25 cellular contexts compared by ENCODE assay signal in the genomic region with DNA sequence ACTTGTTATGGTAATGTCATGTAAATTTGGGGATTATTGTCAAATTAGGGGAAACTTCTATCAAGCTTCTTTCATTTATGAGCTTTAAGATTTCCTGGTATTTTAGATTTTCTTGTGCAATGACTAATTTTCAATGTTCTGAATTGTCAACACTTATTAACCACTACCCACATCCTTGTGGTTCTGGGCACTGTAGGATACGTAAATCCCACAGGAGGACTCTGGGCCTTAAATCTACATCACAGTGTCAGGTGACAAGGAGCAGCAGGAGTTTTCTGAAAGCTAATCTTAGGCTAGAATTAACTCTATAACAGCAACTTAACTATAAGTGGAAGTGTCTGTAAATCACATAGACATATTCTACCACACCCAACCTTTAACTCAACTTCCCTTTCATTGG.
DNase-seq lines count a peak whose midpoint lies in the region; ATAC-seq and TF ChIP-seq lines count a peak whose summit lies in the region.
"Had no signal": no experiment of that assay in that cellular context is flagged by ENCODE, and none has a peak within 500 bp of the region (broad histone marks: within the 10 kb centered on the region; RNA-seq: fewer than 3 reads in every experiment).

No MANE protein-coding gene starts in this region.

- H3K27me3 ChIP-seq in naive thymus-derived CD4-positive, alpha-beta T cell (ENCODE audit: control insufficient read depth in 2 of 2, insufficient read depth in 2 of 2, low read length in 2 of 2) = no peaks in the 10 kb centered on the region
- H3K27me3 ChIP-seq: neural progenitor cell, right lobe of liver had no signal

- no peaks in the 10 kb centered on the region for H3K4me1 Mint-ChIP-seq in activated naive CD8-positive, alpha-beta T cell treated with anti-CD3 and anti-CD28 coated beads, Interleukin-2, amount 50 U/mL, for 24 hours
- peaks cover 0 to 1% (median 0%) of the 10 kb centered on the region in 7 donors for H3K4me1 Mint-ChIP-seq in naive thymus-derived CD4-positive, alpha-beta T cell
- H3K4me1 Mint-ChIP-seq: stimulated activated memory B cell treated with anti-CD40 and anti-IgM and Interleukin-4, amounts not matched to agents 10 μg/mL and 1 μg/mL and 100 μg/mL, for 72 hours had no signal

- H3K9me3 ChIP-seq in naive thymus-derived CD4-positive, alpha-beta T cell (ENCODE audit: control insufficient read depth in 2 of 3, low read length in 3 of 3) = no peaks in the 10 kb centered on the region
- H3K9me3 ChIP-seq: right lobe of liver, SK-N-SH had no signal

- no peaks in the 10 kb centered on the region for H3K4me1 ChIP-seq in naive thymus-derived CD4-positive, alpha-beta T cell (ENCODE audit: control insufficient read depth in 2 of 2, insufficient read depth in 2 of 2, low read length in 2 of 2)
- H3K4me1 ChIP-seq: right lobe of liver had no signal

- DNase-seq in HEK293T (ENCODE audit: extremely low spot score) (no peak), NCI-H69 (lab: John Stamatoyannopoulos, UW) (peak; percentile 63), astrocyte of the hippocampus (ENCODE audit: low read depth, low spot score) (peak; percentile 27), retinal pigment epithelial cell (ENCODE audit: low read depth) (peak; percentile 85), activated gamma-delta T cell (lab: John Stamatoyannopoulos, UW) (no peak)
- DNase-seq in activated naive CD8-positive, alpha-beta T cell treated with anti-CD3 and anti-CD28 coated beads, Interleukin-2, amount 50 U/mL, for 24 hours = no peak
- no peak for DNase-seq in naive thymus-derived CD4-positive, alpha-beta T cell
- DNase-seq: activated CD4-positive, alpha-beta T cell treated with anti-CD3 and anti-CD28 coated beads for 1 hour; activated gamma-delta T cell treated with Interleukin-2 at 50 U/mL for 16 hours; activated T-cell treated with anti-CD3 and anti-CD28 coated beads for 4 hours; effector CD8-positive, alpha-beta T cell; kidney glomerular epithelial cell; NCI-H1092 treated with DMSO at 0.1 percent for 48 hours; NCI-H187 treated with DMSO at 0.1 percent for 48 hours; NCI-H2227 treated with DMSO at 0.1 percent for 48 hours; NCI-H748 treated with DMSO at 0.1 percent for 48 hours; posterior cingulate gyrus; right lobe of liver; SK-N-SH; stimulated activated CD4-positive, alpha-beta T cell treated with anti-CD3 and anti-CD28 coated beads, Interleukin-4, amount 100 ng/mL, for 4 hours; T-helper 2 cell had no signal

- H3K27ac Mint-ChIP-seq in activated naive CD8-positive, alpha-beta T cell treated with anti-CD3 and anti-CD28 coated beads, Interleukin-2, amount 50 U/mL, for 24 hours = no peak overlapping the region
- no peak overlapping the region for H3K27ac Mint-ChIP-seq in naive thymus-derived CD4-positive, alpha-beta T cell
- H3K27ac Mint-ChIP-seq: neural progenitor cell; stimulated activated memory B cell treated with anti-CD40 and anti-IgM and Interleukin-4, amounts not matched to agents 10 μg/mL and 1 μg/mL and 100 μg/mL, for 72 hours had no signal

- peaks cover 14% of the 10 kb centered on the region for H3K27me3 Mint-ChIP-seq in activated naive CD8-positive, alpha-beta T cell treated with anti-CD3 and anti-CD28 coated beads, Interleukin-2, amount 50 U/mL, for 24 hours
- H3K27me3 Mint-ChIP-seq in naive thymus-derived CD4-positive, alpha-beta T cell = peaks cover 0 to 29% (median 6%) of the 10 kb centered on the region in 5 donors

- no peak overlapping the region for H3K4me3 ChIP-seq in retinal pigment epithelial cell (ENCODE audit: low read length)
- no peak overlapping the region for H3K4me3 ChIP-seq in naive thymus-derived CD4-positive, alpha-beta T cell (ENCODE audit: low read length)
- H3K4me3 ChIP-seq: GM12878, neural progenitor cell, right lobe of liver had no signal

- no peaks in the 10 kb centered on the region for H3K36me3 Mint-ChIP-seq in activated naive CD8-positive, alpha-beta T cell treated with anti-CD3 and anti-CD28 coated beads, Interleukin-2, amount 50 U/mL, for 24 hours (ENCODE audit: low read depth)
- H3K36me3 Mint-ChIP-seq in naive thymus-derived CD4-positive, alpha-beta T cell = no peaks in the 10 kb centered on the region
- H3K36me3 Mint-ChIP-seq: neural progenitor cell; stimulated activated memory B cell treated with anti-CD40 and anti-IgM and Interleukin-4, amounts not matched to agents 10 μg/mL and 1 μg/mL and 100 μg/mL, for 72 hours had no signal

- H3K4me3 Mint-ChIP-seq in activated naive CD8-positive, alpha-beta T cell treated with anti-CD3 and anti-CD28 coated beads, Interleukin-2, amount 50 U/mL, for 24 hours = no peak overlapping the region
- H3K4me3 Mint-ChIP-seq in naive thymus-derived CD4-positive, alpha-beta T cell = no peak overlapping the region
- H3K4me3 Mint-ChIP-seq: neural progenitor cell; stimulated activated memory B cell treated with anti-CD40 and anti-IgM and Interleukin-4, amounts not matched to agents 10 μg/mL and 1 μg/mL and 100 μg/mL, for 72 hours had no signal

- ATAC-seq in activated naive CD8-positive, alpha-beta T cell treated with anti-CD3 and anti-CD28 coated beads, Interleukin-2, amount 50 U/mL, for 24 hours = no peak
- no peak for ATAC-seq in naive thymus-derived CD4-positive, alpha-beta T cell
- ATAC-seq: GM12878, right lobe of liver had no signal

- CTCF ChIA-PET in HEK293T (lab: Yijun Ruan, JAX) = no interaction called here
- CTCF ChIA-PET in naive thymus-derived CD4-positive, alpha-beta T cell (lab: Charles Lee) = no interaction called here

- H3K36me3 ChIP-seq in naive thymus-derived CD4-positive, alpha-beta T cell (ENCODE audit: control insufficient read depth in 2 of 3, insufficient read depth in 3 of 3, low read length in 3 of 3) = no peaks in the 10 kb centered on the region
- H3K36me3 ChIP-seq: neural progenitor cell, right lobe of liver had no signal

- H3K9me3 Mint-ChIP-seq in activated naive CD8-positive, alpha-beta T cell treated with anti-CD3 and anti-CD28 coated beads, Interleukin-2, amount 50 U/mL, for 24 hours = no peaks in the 10 kb centered on the region
- H3K9me3 Mint-ChIP-seq in naive thymus-derived CD4-positive, alpha-beta T cell = peaks cover 0 to 7% (median 0%) of the 10 kb centered on the region in 11 donors
- H3K9me3 Mint-ChIP-seq: stimulated activated memory B cell treated with anti-CD40 and anti-IgM and Interleukin-4, amounts not matched to agents 10 μg/mL and 1 μg/mL and 100 μg/mL, for 72 hours had no signal

- intact Hi-C loops in naive thymus-derived CD4-positive, alpha-beta T cell (cut with micrococcal nuclease) = no loop called here

- TF ChIP-seq CTCF in retinal pigment epithelial cell (conservative IDR thresholded peaks at IDR 0.05; ENCODE audit: low read depth, low read length) = no peak

- POLR2A ChIA-PET in HEK293T (lab: Yijun Ruan, JAX) = no interaction called here
- POLR2A ChIA-PET in naive thymus-derived CD4-positive, alpha-beta T cell (lab: Charles Lee) = no interaction called here

- H3K27ac ChIP-seq in naive thymus-derived CD4-positive, alpha-beta T cell (ENCODE audit: low read depth, low read length) = no peak overlapping the region
- H3K27ac ChIP-seq: epithelial cell of prostate, neural progenitor cell, right lobe of liver had no signal

TF ChIP-seq in HEK293T, 16 proteins besides CTCF, POLR2A, EP300 and RAD21:
- no peak for TF ChIP-seq BHLHE40 (IDR thresholded peaks at IDR 0.05; ENCODE audit: borderline replicate concordance)
- TF ChIP-seq, protein P1, sequence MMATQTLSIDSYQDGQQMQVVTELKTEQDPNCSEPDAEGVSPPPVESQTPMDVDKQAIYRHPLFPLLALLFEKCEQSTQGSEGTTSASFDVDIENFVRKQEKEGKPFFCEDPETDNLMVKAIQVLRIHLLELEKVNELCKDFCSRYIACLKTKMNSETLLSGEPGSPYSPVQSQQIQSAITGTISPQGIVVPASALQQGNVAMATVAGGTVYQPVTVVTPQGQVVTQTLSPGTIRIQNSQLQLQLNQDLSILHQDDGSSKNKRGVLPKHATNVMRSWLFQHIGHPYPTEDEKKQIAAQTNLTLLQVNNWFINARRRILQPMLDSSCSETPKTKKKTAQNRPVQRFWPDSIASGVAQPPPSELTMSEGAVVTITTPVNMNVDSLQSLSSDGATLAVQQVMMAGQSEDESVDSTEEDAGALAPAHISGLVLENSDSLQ (IDR thresholded peaks at IDR 0.05) = peak; percentile 78
TF ChIP-seq in HEK293T: peak in this region for 1.

Comparison
In these comparisons a context has a peak if more than half of its experiments do, and no peak if none do; other contexts are left out.
1. DNase-seq: peak in NCI-H69 (single experiment), astrocyte of the hippocampus (single experiment) and retinal pigment epithelial cell (single experiment); none in HEK293T (single experiment), activated gamma-delta T cell (single experiment), activated naive CD8-positive, alpha-beta T cell treated with anti-CD3 and anti-CD28 coated beads, Interleukin-2, amount 50 U/mL, for 24 hours (single experiment) and naive thymus-derived CD4-positive, alpha-beta T cell (0 of 9).